ENCODE assay signal across 10 cellular contexts in genomic region chr7:2637505-2638223, GRCh38. TPM values are rescaled to one million over a fixed set of nuclear protein-coding genes. Genes with fewer than 3 reads are reported as not detected.
DNase-seq lines count a peak whose midpoint lies in the region; ATAC-seq and TF ChIP-seq lines count a peak whose summit lies in the region.
"Had no signal": no experiment of that assay in that cellular context is flagged by ENCODE, and none has a peak within 500 bp of the region (broad histone marks: within the 10 kb centered on the region; RNA-seq: fewer than 3 reads in every experiment).

No MANE protein-coding gene starts in this region.

- no peak overlapping the region for H3K27ac Mint-ChIP-seq in naive thymus-derived CD4-positive, alpha-beta T cell

- no peak for TF ChIP-seq CTCF in coronary artery (IDR thresholded peaks at IDR 0.05)

- H3K27ac ChIP-seq in BLaER1 treated with 17β-estradiol and CSF1 and Interleukin-3, amounts not matched to agents 10 nM and 100 nM: peak overlapping the region; percentile 77 to 98 (median 92)
- H3K27ac ChIP-seq in HUES64 (ENCODE audit: low read depth, low read length): peak overlapping the region; percentile 25; the same call in 1 of the 2 replicates
- peak overlapping the region; percentile 19 to 94 for H3K27ac ChIP-seq in coronary artery
- no peak overlapping the region for H3K27ac ChIP-seq in naive thymus-derived CD4-positive, alpha-beta T cell (ENCODE audit: low read depth, low read length)

- DNase-seq in coronary artery (ENCODE audit: low spot score): no peak
- peak in 1 of 9 donors; percentile 22 for DNase-seq in naive thymus-derived CD4-positive, alpha-beta T cell
- DNase-seq in kidney glomerular epithelial cell (lab: John Stamatoyannopoulos, UW): no peak
- DNase-seq in ecto neural progenitor cell (ENCODE audit: low spot score): no peak
- DNase-seq: NCI-H1417 had no signal

- H4K20me1 ChIP-seq in BLaER1 treated with 17β-estradiol and CSF1 and Interleukin-3, amounts not matched to agents 10 nM and 100 nM: peaks cover 58 to 97% (median 82%) of the 10 kb centered on the region in 11 experiments; a peak in 21 of 22 replicates

- POLR2A ChIA-PET in naive thymus-derived CD4-positive, alpha-beta T cell (lab: Charles Lee): no interaction called here

- H3K36me3 ChIP-seq in BLaER1 treated with 17β-estradiol and CSF1 and Interleukin-3, amounts not matched to agents 10 nM and 100 nM: peaks cover 15 to 38% (median 23%) of the 10 kb centered on the region in 11 experiments; a peak in 20 of 22 replicates
- H3K36me3 ChIP-seq in HUES64 (ENCODE audit: insufficient read depth, low read length): no peaks in the 10 kb centered on the region; the same call in 1 of the 2 replicates
- H3K36me3 ChIP-seq in naive thymus-derived CD4-positive, alpha-beta T cell (ENCODE audit: control insufficient read depth in 2 of 3, insufficient read depth in 3 of 3, low read length in 3 of 3): no peaks in the 10 kb centered on the region

- no peaks in the 10 kb centered on the region for H3K36me3 Mint-ChIP-seq in naive thymus-derived CD4-positive, alpha-beta T cell

- peak overlapping the region; percentile 37 to 98 (median 49); a peak in 19 of 20 replicates for H3K4me3 ChIP-seq in BLaER1 treated with 17β-estradiol and CSF1 and Interleukin-3, amounts not matched to agents 10 nM and 100 nM
- H3K4me3 ChIP-seq in HUES64 (ENCODE audit: low read length) (no peak overlapping the region), coronary artery (peak overlapping the region; percentile 44)
- no peak overlapping the region for H3K4me3 ChIP-seq in naive thymus-derived CD4-positive, alpha-beta T cell (ENCODE audit: low read length)

- H3K27me3 Mint-ChIP-seq in naive thymus-derived CD4-positive, alpha-beta T cell: no peaks in the 10 kb centered on the region

- H3K9ac ChIP-seq in BLaER1 treated with 17β-estradiol and CSF1 and Interleukin-3, amounts not matched to agents 10 nM and 100 nM: peak overlapping the region; percentile 70 to 97 (median 80); a peak in 21 of 22 replicates
- 0 out of 2 replicates have a peak overlapping the region, but pooled peaks have one; percentile 14 for H3K9ac ChIP-seq in HUES64 (ENCODE audit: low read depth, low read length)

- H3K4me1 Mint-ChIP-seq in naive thymus-derived CD4-positive, alpha-beta T cell: peaks cover 0 to 18% (median 13%) of the 10 kb centered on the region in 7 donors

- peak; percentile 67 for ATAC-seq in naive thymus-derived CD4-positive, alpha-beta T cell
- ATAC-seq in HG02973 (IDR thresholded peaks at IDR 0.05; ENCODE audit: unreplicated experiment) (no peak), GM18870 (IDR thresholded peaks at IDR 0.05; ENCODE audit: unreplicated experiment) (no peak)

- WGBS in HUES64: 93% methylated on average over 23 of the region's 23 CpGs

- H3K9me3 ChIP-seq in BLaER1 treated with 17β-estradiol and CSF1 and Interleukin-3, amounts not matched to agents 10 nM and 100 nM (replicated peaks in 1 of 11): no peaks in the 10 kb centered on the region
- H3K9me3 ChIP-seq in HUES64 (ENCODE audit: insufficient read depth, low read depth, low read length): no peaks in the 10 kb centered on the region
- no peaks in the 10 kb centered on the region for H3K9me3 ChIP-seq in naive thymus-derived CD4-positive, alpha-beta T cell (ENCODE audit: control insufficient read depth in 2 of 3, low read length in 3 of 3)
- H3K9me3 ChIP-seq: BE2C had no signal

- no peak overlapping the region for H3K4me3 Mint-ChIP-seq in naive thymus-derived CD4-positive, alpha-beta T cell

- intact Hi-C loops in naive thymus-derived CD4-positive, alpha-beta T cell (cut with micrococcal nuclease): no loop called here

- H3K9me3 Mint-ChIP-seq in naive thymus-derived CD4-positive, alpha-beta T cell: no peaks in the 10 kb centered on the region

- H3K4me1 ChIP-seq in BLaER1 treated with 17β-estradiol and CSF1 and Interleukin-3, amounts not matched to agents 10 nM and 100 nM: peaks cover 86 to 94% (median 93%) of the 10 kb centered on the region in 10 experiments
- peaks cover 19% of the 10 kb centered on the region for H3K4me1 ChIP-seq in HUES64 (ENCODE audit: insufficient read depth, low read length)
- H3K4me1 ChIP-seq in naive thymus-derived CD4-positive, alpha-beta T cell (ENCODE audit: control insufficient read depth in 2 of 2, insufficient read depth in 2 of 2, low read length in 2 of 2): peaks cover 0 to 11% of the 10 kb centered on the region in 2 donors

- no peaks in the 10 kb centered on the region for H3K27me3 ChIP-seq in BLaER1 treated with 17β-estradiol and CSF1 and Interleukin-3, amounts not matched to agents 10 nM and 100 nM
- H3K27me3 ChIP-seq in HUES64 (ENCODE audit: insufficient read depth, low read length): no peaks in the 10 kb centered on the region
- no peaks in the 10 kb centered on the region for H3K27me3 ChIP-seq in naive thymus-derived CD4-positive, alpha-beta T cell (ENCODE audit: control insufficient read depth in 2 of 2, insufficient read depth in 2 of 2, low read length in 2 of 2)
- H3K27me3 ChIP-seq: BE2C had no signal

- H3K4me2 ChIP-seq in BLaER1 treated with 17β-estradiol and CSF1 and Interleukin-3, amounts not matched to agents 10 nM and 100 nM: peak overlapping the region; percentile 90 to 100 (median 98)

- CTCF ChIA-PET in naive thymus-derived CD4-positive, alpha-beta T cell (lab: Charles Lee): no interaction called here

RNA-seq across cellular contexts. Expression of gene TTYH3, which starts 5.9 kb away (rescaled TPM):
- 83.8 TPM for polyA plus RNA-seq in HUES64 (2013, experiment 1 of 2)
- 102 TPM for polyA plus RNA-seq in HUES64 (2013, experiment 2 of 2)
- 100 to 1,000 TPM in 1 of 5 experiments, 10 to 100 TPM in 4; 15.9 to 115 (median 23.5) TPM for total RNA-seq in naive thymus-derived CD4-positive, alpha-beta T cell
- polyA plus RNA-seq in naive thymus-derived CD4-positive, alpha-beta T cell: 1 to 10 TPM in 1 of 2 donors, under 1 TPM in 1; 0.53 to 1.6 TPM

RNA-seq across cellular contexts. Expression of gene AMZ1, which starts 50.3 kb away (rescaled TPM):
- polyA plus RNA-seq in HUES64 (2013, experiment 1 of 2): 0.10 TPM
- polyA plus RNA-seq in HUES64 (2013, experiment 2 of 2): 0.13 TPM
- total RNA-seq in naive thymus-derived CD4-positive, alpha-beta T cell: 1 to 10 TPM in 1 of 5 experiments, under 1 TPM in 4; 0.07 to 2.4 (median 0.80) TPM
- under 1 TPM; 0.07 to 0.13 TPM for polyA plus RNA-seq in naive thymus-derived CD4-positive, alpha-beta T cell

Comparison
In these comparisons a context has a peak if more than half of its experiments do, and no peak if none do; other contexts are left out.
1. H3K4me3 ChIP-seq: peak in BLaER1 treated with 17β-estradiol and CSF1 and Interleukin-3, amounts not matched to agents 10 nM and 100 nM (10 of 10) and coronary artery (single experiment); none in HUES64 (single experiment) and naive thymus-derived CD4-positive, alpha-beta T cell (single experiment).